Comparison of ENCODE assay signal across 17 cellular contexts in the genomic region with DNA sequence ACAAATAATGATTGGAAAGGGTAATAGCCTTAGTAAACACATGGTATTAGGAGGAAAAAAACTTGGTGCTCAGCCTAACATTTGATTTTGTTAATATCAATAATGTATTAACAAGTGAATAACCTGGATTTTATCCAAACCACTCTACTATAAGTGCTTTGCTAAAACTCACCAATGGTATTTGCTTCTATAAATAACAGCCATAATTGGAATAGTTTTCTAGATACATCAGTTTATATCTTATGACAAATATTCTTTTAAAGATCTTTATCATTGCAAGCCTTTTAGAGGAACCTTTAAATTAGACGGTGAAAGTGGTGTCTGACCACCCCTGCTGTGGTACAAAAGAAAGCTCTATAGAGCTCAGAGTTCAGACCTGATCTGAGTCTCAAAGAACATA.
DNase-seq lines count a peak whose midpoint lies in the region; ATAC-seq and TF ChIP-seq lines count a peak whose summit lies in the region.
"Had no signal": no experiment of that assay in that cellular context is flagged by ENCODE, and none has a peak within 500 bp of the region (broad histone marks: within the 10 kb centered on the region; RNA-seq: fewer than 3 reads in every experiment).

No MANE protein-coding gene starts in this region.

- no peaks in the 10 kb centered on the region; the same call in 1 of the 2 replicates for H3K9me3 Mint-ChIP-seq in HFFc6

- H3K79me2 ChIP-seq in PC-9 (ENCODE audit: low read depth), result no peaks in the 10 kb centered on the region

- no peaks in the 10 kb centered on the region; the same call in none of the 2 replicates for H3K27me3 Mint-ChIP-seq in HFFc6 (ENCODE audit: insufficient read depth)
- H3K27me3 Mint-ChIP-seq: B cell; CD4-positive, CD25-positive, alpha-beta regulatory T cell had no signal

- no TSS peak for BruUV-seq in PC-9 (replicated peaks; lab: Mats Ljungman, UMichigan)

- H3K36me3 Mint-ChIP-seq in HFFc6 (ENCODE audit: low read depth), result no peaks in the 10 kb centered on the region
- H3K36me3 Mint-ChIP-seq: CD4-positive, CD25-positive, alpha-beta regulatory T cell; CD8-positive, alpha-beta T cell had no signal

- no peak overlapping the region for H3K4me3 Mint-ChIP-seq in HFFc6
- H3K4me3 Mint-ChIP-seq: B cell; CD4-positive, CD25-positive, alpha-beta regulatory T cell; CD8-positive, alpha-beta T cell had no signal

- no peaks in the 10 kb centered on the region for H3K9me3 ChIP-seq in PC-9 (ENCODE audit: insufficient read depth, low read depth)
- peaks cover 0 to 2% (median 0%) of the 10 kb centered on the region in 11 donors for H3K9me3 ChIP-seq in heart right ventricle
- H3K9me3 ChIP-seq: BLaER1, Caco-2, HAP-1 had no signal

- no peaks in the 10 kb centered on the region for H4K20me1 ChIP-seq in PC-9 (ENCODE audit: insufficient read depth)
- H4K20me1 ChIP-seq: BLaER1 had no signal

- H3K27ac ChIP-seq in PC-9 (no peak overlapping the region), heart right ventricle (no peak overlapping the region)
- H3K27ac ChIP-seq: 22Rv1, BLaER1, C4-2B had no signal

- intact Hi-C loops in PC-9 (cut with micrococcal nuclease; ENCODE audit: unreplicated experiment), result no loop called here
- intact Hi-C loops in heart right ventricle (cut with DNase I), result no loop called here

- WGBS in heart right ventricle, 2 donors, result 67 to 86% methylated on average over 1 of the region's 1 CpG

- peak overlapping the region; percentile 24; the same call in 1 of the 2 replicates for H2AFZ ChIP-seq in PC-9

- no peak for ATAC-seq in heart right ventricle
- ATAC-seq: CD8-positive, alpha-beta T cell had no signal

- DNase-seq in EH (ENCODE audit: low read depth) (peak; percentile 38), HCEC 1CT (peak; percentile 8), PC-9 (no peak), iris pigment epithelial cell (ENCODE audit: low read depth) (peak; percentile 2), ecto neural progenitor cell (ENCODE audit: low spot score) (no peak), HFFc6 (no peak), heart right ventricle (no peak)
- DNase-seq: Caco-2; CD4-positive, CD25-positive, alpha-beta regulatory T cell; CD8-positive, alpha-beta T cell; DND-41; GOT3 had no signal

- H3F3A ChIP-seq in PC-9 (ENCODE audit: insufficient read depth, low read depth), result no peaks in the 10 kb centered on the region

- H3K36me3 ChIP-seq in PC-9 (ENCODE audit: low read depth) (no peaks in the 10 kb centered on the region), heart right ventricle (no peaks in the 10 kb centered on the region)
- H3K36me3 ChIP-seq: BLaER1, HAP-1 had no signal

- CTCF ChIA-PET in PC-9 (lab: Charles Lee), result no interaction called here

- no peak for TF ChIP-seq CTCF in PC-9 (conservative IDR thresholded peaks at IDR 0.05)
- TF ChIP-seq CTCF in HFFc6 (IDR thresholded peaks at IDR 0.05), result no peak
- no peak for TF ChIP-seq CTCF in heart right ventricle (IDR thresholded peaks at IDR 0.05)

- no peak overlapping the region for H3K4me2 ChIP-seq in PC-9
- H3K4me2 ChIP-seq: BLaER1 had no signal

- no peak overlapping the region for H3K27ac Mint-ChIP-seq in HFFc6
- H3K27ac Mint-ChIP-seq: B cell; CD4-positive, CD25-positive, alpha-beta regulatory T cell; CD8-positive, alpha-beta T cell had no signal

- no peaks in the 10 kb centered on the region for H3K27me3 ChIP-seq in PC-9 (ENCODE audit: insufficient read depth, low read depth)
- H3K27me3 ChIP-seq in heart right ventricle, result no peaks in the 10 kb centered on the region
- H3K27me3 ChIP-seq: BLaER1 had no signal

- H3K4me1 Mint-ChIP-seq in HFFc6 (ENCODE audit: low read depth), result peaks cover 15% of the 10 kb centered on the region
- H3K4me1 Mint-ChIP-seq: B cell; CD4-positive, CD25-positive, alpha-beta regulatory T cell had no signal

- H3K4me3 ChIP-seq in PC-9 (no peak overlapping the region), heart right ventricle (no peak overlapping the region)
- H3K4me3 ChIP-seq: BLaER1, HAP-1 had no signal

- no peaks in the 10 kb centered on the region for H3K4me1 ChIP-seq in PC-9 (replicated peaks; ENCODE audit: insufficient read depth)
- no peaks in the 10 kb centered on the region for H3K4me1 ChIP-seq in heart right ventricle
- H3K4me1 ChIP-seq: BLaER1, HAP-1 had no signal

- H3K9me2 ChIP-seq in PC-9 (ENCODE audit: insufficient read depth), result no peaks in the 10 kb centered on the region

- POLR2A ChIA-PET in PC-9 (lab: Charles Lee; ENCODE audit: unreplicated experiment), result no interaction called here

Comparison
In these comparisons a context has a peak if more than half of its experiments do, and no peak if none do; other contexts are left out.
1. DNase-seq: peak in EH (single experiment), HCEC 1CT (single experiment) and iris pigment epithelial cell (single experiment); none in PC-9 (0 of 2), ecto neural progenitor cell (single experiment), HFFc6 (single experiment) and heart right ventricle (0 of 2).